In genomic region chr6:24537771-24538385, GRCh38 we compare ENCODE assay signal across 14 cellular contexts.
"Had no signal": no experiment of that assay in that cellular context is flagged by ENCODE, and none has a peak within 500 bp of the region (broad histone marks: within the 10 kb centered on the region; RNA-seq: fewer than 3 reads in every experiment).

No MANE protein-coding gene starts in this region.

- H3K27ac Mint-ChIP-seq: activated naive CD8-positive, alpha-beta T cell treated with anti-CD3 and anti-CD28 coated beads for 36 hours; naive thymus-derived CD4-positive, alpha-beta T cell; stimulated activated naive CD8-positive, alpha-beta T cell treated with anti-CD3 and anti-CD28 coated beads, Interleukin-15, Interleukin-2, amounts not matched to agents 100 ng/mL and 50 ng/mL, for 24 hours had no signal

- H3K4me1 Mint-ChIP-seq: activated naive CD8-positive, alpha-beta T cell treated with anti-CD3 and anti-CD28 coated beads for 36 hours; naive thymus-derived CD4-positive, alpha-beta T cell had no signal

- H3K4me1 ChIP-seq: upper lobe of right lung had no signal

- H3K4me3 Mint-ChIP-seq: activated naive CD8-positive, alpha-beta T cell treated with anti-CD3 and anti-CD28 coated beads for 36 hours; activated T-cell treated with anti-CD3 and anti-CD28 coated beads, Interleukin-2, amount 50 U/mL, for 4 hours; naive thymus-derived CD4-positive, alpha-beta T cell; stimulated activated naive CD8-positive, alpha-beta T cell treated with anti-CD3 and anti-CD28 coated beads, Interleukin-15, Interleukin-2, amounts not matched to agents 100 ng/mL and 50 ng/mL, for 24 hours had no signal

- H3K4me3 ChIP-seq: coronary artery, upper lobe of right lung had no signal

- DNase-seq: activated CD4-positive, CD25-positive, alpha-beta regulatory T cell; activated gamma-delta T cell; activated naive CD8-positive, alpha-beta T cell treated with anti-CD3 and anti-CD28 coated beads for 36 hours; activated T-cell treated with anti-CD3 and anti-CD28 coated beads, Interleukin-2, amount 50 U/mL, for 4 hours; aorta; effector CD8-positive, alpha-beta T cell; hippocampal formation; naive thymus-derived CD4-positive, alpha-beta T cell; stimulated activated CD4-positive, alpha-beta T cell treated with anti-CD3 and anti-CD28 coated beads, Interleukin-15, amount 100 ng/mL, for 24 hours; stimulated activated CD4-positive, alpha-beta T cell treated with anti-CD3 and anti-CD28 coated beads, Interleukin-4, amount 100 ng/mL, for 24 hours; T-helper 2 cell; upper lobe of right lung had no signal

- H3K27ac ChIP-seq: coronary artery, upper lobe of right lung had no signal

- H3K9me3 Mint-ChIP-seq: activated naive CD8-positive, alpha-beta T cell treated with anti-CD3 and anti-CD28 coated beads for 36 hours; activated T-cell treated with anti-CD3 and anti-CD28 coated beads, Interleukin-2, amount 50 U/mL, for 4 hours; naive thymus-derived CD4-positive, alpha-beta T cell; stimulated activated naive CD8-positive, alpha-beta T cell treated with anti-CD3 and anti-CD28 coated beads, Interleukin-15, Interleukin-2, amounts not matched to agents 100 ng/mL and 50 ng/mL, for 24 hours had no signal

- H3K27me3 Mint-ChIP-seq: activated naive CD8-positive, alpha-beta T cell treated with anti-CD3 and anti-CD28 coated beads for 36 hours; naive thymus-derived CD4-positive, alpha-beta T cell; stimulated activated naive CD8-positive, alpha-beta T cell treated with anti-CD3 and anti-CD28 coated beads, Interleukin-15, Interleukin-2, amounts not matched to agents 100 ng/mL and 50 ng/mL, for 24 hours had no signal

- ATAC-seq: activated T-cell treated with anti-CD3 and anti-CD28 coated beads, Interleukin-2, amount 50 U/mL, for 4 hours; naive thymus-derived CD4-positive, alpha-beta T cell; upper lobe of right lung had no signal

- H3K9me3 ChIP-seq: upper lobe of right lung had no signal

- H3K27me3 ChIP-seq: upper lobe of right lung had no signal
